In the genomic region with DNA sequence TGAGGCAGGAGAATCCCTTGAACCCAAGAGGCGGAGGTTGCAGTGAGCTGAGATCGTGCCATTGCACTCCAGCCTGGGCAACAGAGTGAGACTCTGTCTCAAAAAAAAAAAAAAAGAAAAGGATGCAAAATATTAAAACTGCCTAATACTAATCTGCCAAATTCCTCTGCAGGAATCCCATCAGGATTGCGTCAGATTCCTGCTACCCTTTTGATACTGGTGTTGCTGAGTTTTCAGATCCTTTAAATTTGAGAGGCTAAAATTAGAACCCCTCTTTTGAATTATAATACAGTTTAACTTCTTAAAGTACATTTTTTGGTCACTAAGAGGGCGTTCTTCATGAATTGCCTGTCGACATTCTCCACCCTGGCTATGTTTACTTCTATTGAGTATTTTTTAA, we compare ENCODE assay signal across 22 cellular contexts. TPM values are rescaled to one million over a fixed set of nuclear protein-coding genes. Genes with fewer than 3 reads are reported as not detected.
DNase-seq lines count a peak whose midpoint lies in the region; ATAC-seq and TF ChIP-seq lines count a peak whose summit lies in the region.
"Had no signal": no experiment of that assay in that cellular context is flagged by ENCODE, and none has a peak within 500 bp of the region (broad histone marks: within the 10 kb centered on the region; RNA-seq: fewer than 3 reads in every experiment).

No MANE protein-coding gene starts in this region.

- H3K9ac ChIP-seq in adipocyte (ENCODE audit: low read length) = peak overlapping the region; percentile 25
- H3K9ac ChIP-seq: BLaER1 treated with 17β-estradiol and CSF1 and Interleukin-3, amounts not matched to agents 10 nM and 100 nM had no signal

- no peaks in the 10 kb centered on the region for H3K36me3 ChIP-seq in adipocyte (ENCODE audit: control insufficient read depth, insufficient read depth, low read length, severe bottlenecking)
- no peaks in the 10 kb centered on the region for H3K36me3 ChIP-seq in left lung
- H3K36me3 ChIP-seq: BLaER1 treated with 17β-estradiol and CSF1 and Interleukin-3, amounts not matched to agents 10 nM and 100 nM had no signal

- ATAC-seq in left lung (peak; percentile 40), GM19455 (IDR thresholded peaks at IDR 0.05; ENCODE audit: unreplicated experiment) (no peak), GM18868 (IDR thresholded peaks at IDR 0.05; ENCODE audit: unreplicated experiment) (no peak)
- ATAC-seq: A549, GM23338, HCT116 had no signal

- no peak for TF ChIP-seq CTCF in left lung (IDR thresholded peaks at IDR 0.05)

- intact Hi-C loops in left lung (cut with DNase I) = no loop called here

- H3K4me3 ChIP-seq in adipocyte (ENCODE audit: low read length) = no peak overlapping the region
- H3K4me3 ChIP-seq in left lung = no peak overlapping the region
- H3K4me3 ChIP-seq: A549; BLaER1 treated with 17β-estradiol and CSF1 and Interleukin-3, amounts not matched to agents 10 nM and 100 nM; GM23338 had no signal

- no peak overlapping the region for H3K27ac ChIP-seq in left lung
- H3K27ac ChIP-seq: 22Rv1; A549; BLaER1 treated with 17β-estradiol and CSF1 and Interleukin-3, amounts not matched to agents 10 nM and 100 nM; HL-60 had no signal

- H3K9me3 ChIP-seq in adipocyte (ENCODE audit: control insufficient read depth, low read length) (no peaks in the 10 kb centered on the region), left lung (no peaks in the 10 kb centered on the region)
- H3K9me3 ChIP-seq: A549; BLaER1 treated with 17β-estradiol and CSF1 and Interleukin-3, amounts not matched to agents 10 nM and 100 nM had no signal

- peaks cover 18% of the 10 kb centered on the region for H3K27me3 ChIP-seq in adipocyte (replicated peaks; ENCODE audit: control insufficient read depth, insufficient read depth, low read length)
- no peaks in the 10 kb centered on the region for H3K27me3 ChIP-seq in left lung
- H3K27me3 ChIP-seq: BLaER1 treated with 17β-estradiol and CSF1 and Interleukin-3, amounts not matched to agents 10 nM and 100 nM had no signal

- peak; percentile 23 for DNase-seq in AG08395 (ENCODE audit: low spot score)
- peak; percentile 50 for DNase-seq in GM03348 (ENCODE audit: low spot score)
- no peak for DNase-seq in adipocyte (ENCODE audit: low read depth)
- DNase-seq in left lung = no peak
- no peak for DNase-seq in NCI-H2196 treated with DMSO at 0.1 percent for 48 hours (lab: John Stamatoyannopoulos, UW; ENCODE audit: unreplicated experiment)
- DNase-seq: CD4-positive, CD25-positive, alpha-beta regulatory T cell; CD8-positive, alpha-beta memory T cell; COR-L47; DMS 273 treated with DMSO at 0.1 percent for 48 hours; DMS53; GDM1; H7; HFFc6; KBM-7 had no signal

- H3K4me1 ChIP-seq in adipocyte (ENCODE audit: control insufficient read depth, insufficient read depth, low read length) (peaks cover 15% of the 10 kb centered on the region), left lung (no peaks in the 10 kb centered on the region)
- H3K4me1 ChIP-seq: A549 had no signal

RNA-seq across cellular contexts. Expression of gene RAB11FIP4, which starts 51.4 kb away (rescaled TPM):
- 10 to 100 TPM; 13.5 to 19.9 TPM for total RNA-seq in left lung

Comparison
In these comparisons a context has a peak if more than half of its experiments do, and no peak if none do; other contexts are left out.
1. DNase-seq: peak in AG08395 (single experiment) and GM03348 (single experiment); none in adipocyte (single experiment), left lung (0 of 2) and NCI-H2196 treated with DMSO at 0.1 percent for 48 hours (single experiment).